Comparison of ENCODE assay signal across 5 cellular contexts in genomic region chr17:74558429-74558828, GRCh38. TPM values are rescaled to one million over a fixed set of nuclear protein-coding genes. Genes with fewer than 3 reads are reported as not detected.
"Had no signal": no experiment of that assay in that cellular context is flagged by ENCODE, and none has a peak within 500 bp of the region (broad histone marks: within the 10 kb centered on the region; RNA-seq: fewer than 3 reads in every experiment).

No MANE protein-coding gene starts in this region.

RNA-seq across cellular contexts. Expression of gene CD300H, which starts 8.9 kb away (rescaled TPM):
- total RNA-seq: LHCN-M2, MCF 10A, OCI-LY7, PC-3, SJCRH30 had no signal

RNA-seq across cellular contexts. Expression of gene CD300C, which starts 12.5 kb away (rescaled TPM):
- total RNA-seq: LHCN-M2, MCF 10A, OCI-LY7, PC-3, SJCRH30 had no signal

RNA-seq across cellular contexts. Expression of gene CD300LB, which starts 27.2 kb away (rescaled TPM):
- total RNA-seq: LHCN-M2, MCF 10A, OCI-LY7, PC-3, SJCRH30 had no signal

RNA-seq across cellular contexts. Expression of gene CD300LD, which starts 33.7 kb away (rescaled TPM):
- total RNA-seq: LHCN-M2, MCF 10A, OCI-LY7, PC-3, SJCRH30 had no signal
